In genomic region chr11:134565343-134565891, GRCh38 we compare ENCODE assay signal across 24 cellular contexts.
"Had no signal": no experiment of that assay in that cellular context is flagged by ENCODE, and none has a peak within 500 bp of the region (broad histone marks: within the 10 kb centered on the region; RNA-seq: fewer than 3 reads in every experiment).

No MANE protein-coding gene starts in this region.

- H3K36me3 Mint-ChIP-seq: activated naive CD4-positive, alpha-beta T cell treated with anti-CD3 and anti-CD28 coated beads, Interleukin-2, amount 50 U/mL, for 72 hours; brain; mesothelial cell of epicardium; natural killer cell had no signal

- H3K4me1 Mint-ChIP-seq: activated T-helper 17 cell treated with anti-CD3 and anti-CD28 coated beads, Interleukin-2, amount 50 U/mL, for 72 hours had no signal

- DNase-seq: activated CD4-positive, alpha-beta T cell treated with anti-CD3 and anti-CD28 coated beads, Interleukin-2, amount 50 U/mL, for 1 hour; activated CD4-positive, CD25-positive, alpha-beta regulatory T cell treated with anti-CD3 and anti-CD28 coated beads, Interleukin-2, amount 50 U/mL, for 72 hours; activated CD8-positive, alpha-beta memory T cell treated with anti-CD3 and anti-CD28 coated beads for 24 hours; activated CD8-positive, alpha-beta memory T cell treated with anti-CD3 and anti-CD28 coated beads, Interleukin-2, amount 50 U/mL, for 4 hours; activated T-cell treated with anti-CD3 and anti-CD28 coated beads, Interleukin-2, amount 50 U/mL, for 24 hours; dermis blood vessel endothelial cell; effector memory CD8-positive, alpha-beta T cell; foreskin fibroblast; kidney; mammary epithelial cell; natural killer cell; ovary; stimulated activated CD4-positive, alpha-beta T cell treated with anti-CD3 and anti-CD28 coated beads, Interleukin-4, amount 100 ng/mL, for 1 hour; stimulated activated naive CD4-positive, alpha-beta T cell treated with Interleukin-2 at 50 U/mL for 16 hours; T-helper 1 cell; thyroid gland; WERI-Rb-1 had no signal

- H3K4me3 ChIP-seq: heart right ventricle, ovary, prostate gland, thyroid gland had no signal

- H3K27ac Mint-ChIP-seq: activated naive CD4-positive, alpha-beta T cell treated with anti-CD3 and anti-CD28 coated beads, Interleukin-2, amount 50 U/mL, for 72 hours; activated T-cell treated with anti-CD3 and anti-CD28 coated beads, Interleukin-2, amount 50 U/mL, for 24 hours; activated T-helper 17 cell treated with anti-CD3 and anti-CD28 coated beads, Interleukin-2, amount 50 U/mL, for 72 hours; brain; effector memory CD8-positive, alpha-beta T cell; mesothelial cell of epicardium; natural killer cell had no signal

- H3K9me3 Mint-ChIP-seq: activated naive CD4-positive, alpha-beta T cell treated with anti-CD3 and anti-CD28 coated beads, Interleukin-2, amount 50 U/mL, for 72 hours; activated T-cell treated with anti-CD3 and anti-CD28 coated beads, Interleukin-2, amount 50 U/mL, for 24 hours; activated T-helper 17 cell treated with anti-CD3 and anti-CD28 coated beads, Interleukin-2, amount 50 U/mL, for 72 hours; brain; effector memory CD8-positive, alpha-beta T cell; mesothelial cell of epicardium; natural killer cell had no signal

- H3K27ac ChIP-seq: heart right ventricle, ovary, prostate gland, thyroid gland, WERI-Rb-1 had no signal

- H3K4me3 Mint-ChIP-seq: activated T-cell treated with anti-CD3 and anti-CD28 coated beads, Interleukin-2, amount 50 U/mL, for 24 hours; activated T-helper 17 cell treated with anti-CD3 and anti-CD28 coated beads, Interleukin-2, amount 50 U/mL, for 72 hours; brain; effector memory CD8-positive, alpha-beta T cell; mesothelial cell of epicardium; natural killer cell had no signal

- H3K36me3 ChIP-seq: heart right ventricle, ovary, prostate gland, thyroid gland, WERI-Rb-1 had no signal

- H3K9me3 ChIP-seq: heart right ventricle, ovary, prostate gland, thyroid gland had no signal

- H3K4me1 ChIP-seq: heart right ventricle, prostate gland, thyroid gland had no signal

- ATAC-seq: activated naive CD4-positive, alpha-beta T cell treated with anti-CD3 and anti-CD28 coated beads, Interleukin-2, amount 50 U/mL, for 72 hours; activated T-helper 17 cell treated with anti-CD3 and anti-CD28 coated beads, Interleukin-2, amount 50 U/mL, for 72 hours; effector memory CD8-positive, alpha-beta T cell; heart right ventricle; natural killer cell had no signal

- H3K27me3 ChIP-seq: ovary, thyroid gland had no signal

- FAIRE-seq: kidney, TTC549 had no signal
